ENCODE assay signal across 19 cellular contexts in genomic region chr11:128768876-128769275, GRCh38.
"Had no signal": no experiment of that assay in that cellular context is flagged by ENCODE, and none has a peak within 500 bp of the region (broad histone marks: within the 10 kb centered on the region; RNA-seq: fewer than 3 reads in every experiment).

No MANE protein-coding gene starts in this region.

- H3K4me3 ChIP-seq: ascending aorta, neural progenitor cell, ovary, thoracic aorta, upper lobe of left lung had no signal

- DNase-seq: activated CD4-positive, alpha-beta T cell treated with anti-CD3 and anti-CD28 coated beads, Interleukin-2, amount 50 U/mL, for 1 hour; activated CD4-positive, CD25-positive, alpha-beta regulatory T cell treated with anti-CD3 and anti-CD28 coated beads, Interleukin-2, amount 50 U/mL, for 72 hours; activated naive CD4-positive, alpha-beta T cell treated with anti-CD3 and anti-CD28 coated beads for 36 hours; cerebellar nuclear complex; cortex of kidney; erythroblast; foreskin melanocyte; ovary; stimulated activated CD4-positive, alpha-beta T cell treated with anti-CD3 and anti-CD28 coated beads, Interleukin-4, amount 100 ng/mL, for 4 hours; stimulated activated naive B cell treated with anti-CD40 and anti-IgM and Interleukin-4, amounts not matched to agents 10 μg/mL and 1 μg/mL and 100 μg/mL, for 72 hours; T-helper 2 cell; upper lobe of left lung had no signal

- H3K4me3 Mint-ChIP-seq: activated naive CD4-positive, alpha-beta T cell treated with anti-CD3 and anti-CD28 coated beads for 36 hours; memory B cell; neural progenitor cell; stimulated activated naive B cell treated with anti-CD40 and anti-IgM and Interleukin-4, amounts not matched to agents 10 μg/mL and 1 μg/mL and 100 μg/mL, for 72 hours had no signal

- H3K27ac ChIP-seq: ascending aorta, neural progenitor cell, ovary, upper lobe of left lung, VCaP had no signal

- H3K27me3 Mint-ChIP-seq: memory B cell; stimulated activated naive B cell treated with anti-CD40 and anti-IgM and Interleukin-4, amounts not matched to agents 10 μg/mL and 1 μg/mL and 100 μg/mL, for 72 hours had no signal

- H3K27me3 ChIP-seq: ascending aorta, neural progenitor cell, ovary, upper lobe of left lung had no signal

- H3K9me3 Mint-ChIP-seq: activated naive CD4-positive, alpha-beta T cell treated with anti-CD3 and anti-CD28 coated beads for 36 hours; activated T-helper 2 cell treated with anti-CD3 and anti-CD28 coated beads, Interferon-gamma antibody, Interleukin-2, Interleukin-4, amounts not matched to agents 10 μg/mL and 5 μg/mL and 100 μg/mL, durations not matched to agents 14 hours and 24 hours and 36 hours; memory B cell; neural progenitor cell had no signal

- H3K36me3 ChIP-seq: ascending aorta, neural progenitor cell, ovary had no signal

- H3K36me3 Mint-ChIP-seq: neural progenitor cell had no signal

- H3K4me2 ChIP-seq: neural progenitor cell had no signal

- ATAC-seq: sciatic nerve; stimulated activated naive B cell treated with anti-CD40 and anti-IgM and Interleukin-4, amounts not matched to agents 10 μg/mL and 1 μg/mL and 100 μg/mL, for 72 hours had no signal

- H2AFZ ChIP-seq: neural progenitor cell had no signal

- H3K27ac Mint-ChIP-seq: activated naive CD4-positive, alpha-beta T cell treated with anti-CD3 and anti-CD28 coated beads for 36 hours; activated T-helper 2 cell treated with anti-CD3 and anti-CD28 coated beads, Interferon-gamma antibody, Interleukin-2, Interleukin-4, amounts not matched to agents 10 μg/mL and 5 μg/mL and 100 μg/mL, durations not matched to agents 14 hours and 24 hours and 36 hours; neural progenitor cell had no signal

- H3K9me3 ChIP-seq: ascending aorta, ovary, thoracic aorta, upper lobe of left lung had no signal
